ENCODE assay signal across 9 cellular contexts in genomic region chr17:43880420-43880991, GRCh38. TPM values are rescaled to one million over a fixed set of nuclear protein-coding genes. Genes with fewer than 3 reads are reported as not detected.
A peak's percentile ranks its signal among the peaks of the same experiment; 100 is the strongest.
DNase-seq lines count a peak whose midpoint lies in the region; ATAC-seq and TF ChIP-seq lines count a peak whose summit lies in the region.
"Had no signal": no experiment of that assay in that cellular context is flagged by ENCODE, and none has a peak within 500 bp of the region (broad histone marks: within the 10 kb centered on the region; RNA-seq: fewer than 3 reads in every experiment).

No MANE protein-coding gene starts in this region.

- no peaks in the 10 kb centered on the region for H3K4me1 Mint-ChIP-seq in activated T-cell treated with anti-CD3 and anti-CD28 coated beads, Interleukin-2, amount 50 U/mL, for 24 hours (ENCODE audit: low read depth)
- H3K4me1 Mint-ChIP-seq: activated naive CD4-positive, alpha-beta T cell treated with anti-CD3 and anti-CD28 coated beads, Interleukin-2, amount 50 U/mL, for 24 hours had no signal

- no peak overlapping the region for H3K27ac Mint-ChIP-seq in activated T-cell treated with anti-CD3 and anti-CD28 coated beads, Interleukin-2, amount 50 U/mL, for 24 hours
- H3K27ac Mint-ChIP-seq: activated naive CD4-positive, alpha-beta T cell treated with anti-CD3 and anti-CD28 coated beads, Interleukin-2, amount 50 U/mL, for 24 hours had no signal

- H3K4me1 ChIP-seq in gastrocnemius medialis: peaks cover 5 to 11% of the 10 kb centered on the region in 2 donors

- ATAC-seq in gastrocnemius medialis (peak; percentile 92 to 94), HG03280 (IDR thresholded peaks at IDR 0.05; ENCODE audit: unreplicated experiment) (no peak), HG02852 (IDR thresholded peaks at IDR 0.05; ENCODE audit: unreplicated experiment) (no peak)

- in situ Hi-C loops in gastrocnemius medialis (cut with MboI; ENCODE audit: low sequenced_read_pairs in 4 of 4): no loop called here

- H3K36me3 Mint-ChIP-seq in activated T-cell treated with anti-CD3 and anti-CD28 coated beads, Interleukin-2, amount 50 U/mL, for 24 hours (ENCODE audit: low read depth): no peaks in the 10 kb centered on the region
- H3K36me3 Mint-ChIP-seq: activated naive CD4-positive, alpha-beta T cell treated with anti-CD3 and anti-CD28 coated beads, Interleukin-2, amount 50 U/mL, for 24 hours had no signal

- DNase-seq in NCI-H524 (lab: John Stamatoyannopoulos, UW) (peak; percentile 22 to 67), NCI-H524 treated with DMSO at 0.1 percent for 48 hours (lab: John Stamatoyannopoulos, UW) (no peak), NCI-H748 treated with DMSO at 0.1 percent for 48 hours (lab: John Stamatoyannopoulos, UW) (peak; percentile 9), fibroblast of villous mesenchyme (ENCODE audit: low read depth) (peak; percentile 6), gastrocnemius medialis (peak; percentile 64 to 86)
- DNase-seq in activated T-cell treated with anti-CD3 and anti-CD28 coated beads, Interleukin-2, amount 50 U/mL, for 24 hours: peak; percentile 60

- H3K4me3 Mint-ChIP-seq in activated T-cell treated with anti-CD3 and anti-CD28 coated beads, Interleukin-2, amount 50 U/mL, for 24 hours: no peak overlapping the region
- H3K4me3 Mint-ChIP-seq: activated naive CD4-positive, alpha-beta T cell treated with anti-CD3 and anti-CD28 coated beads, Interleukin-2, amount 50 U/mL, for 24 hours had no signal

- H3K27ac ChIP-seq in gastrocnemius medialis: no peak overlapping the region

- H3K27me3 Mint-ChIP-seq in activated T-cell treated with anti-CD3 and anti-CD28 coated beads, Interleukin-2, amount 50 U/mL, for 24 hours: no peaks in the 10 kb centered on the region
- H3K27me3 Mint-ChIP-seq: activated naive CD4-positive, alpha-beta T cell treated with anti-CD3 and anti-CD28 coated beads, Interleukin-2, amount 50 U/mL, for 24 hours had no signal

- H3K9me3 Mint-ChIP-seq in activated T-cell treated with anti-CD3 and anti-CD28 coated beads, Interleukin-2, amount 50 U/mL, for 24 hours: no peaks in the 10 kb centered on the region
- H3K9me3 Mint-ChIP-seq: activated naive CD4-positive, alpha-beta T cell treated with anti-CD3 and anti-CD28 coated beads, Interleukin-2, amount 50 U/mL, for 24 hours had no signal

- no peaks in the 10 kb centered on the region for H3K36me3 ChIP-seq in gastrocnemius medialis

- no peak overlapping the region for H3K4me3 ChIP-seq in fibroblast of villous mesenchyme (ENCODE audit: low read depth, low read length)
- H3K4me3 ChIP-seq in gastrocnemius medialis: no peak overlapping the region

- intact Hi-C loops in gastrocnemius medialis (cut with DNase I; ENCODE audit: low total_unique reads): no loop called here

- no peaks in the 10 kb centered on the region for H3K27me3 ChIP-seq in gastrocnemius medialis

- TF ChIP-seq CTCF in fibroblast of villous mesenchyme (IDR thresholded peaks at IDR 0.05; ENCODE audit: insufficient read depth, low read depth, low read length) (peak; percentile 71), gastrocnemius medialis (IDR thresholded peaks at IDR 0.05 in 4 of 5, conservative IDR thresholded peaks at IDR 0.05 in 1 of 5) (peak; percentile 67 to 82 (median 79))

- TF ChIP-seq POLR2A in gastrocnemius medialis (IDR thresholded peaks at IDR 0.05): no peak

- no peaks in the 10 kb centered on the region for H3K9me3 ChIP-seq in gastrocnemius medialis

RNA-seq across cellular contexts. Expression of gene MPP2, which starts 26.8 kb away (rescaled TPM):
- total RNA-seq in fibroblast of villous mesenchyme (under 0.01 and 1.3 TPM in 2 replicates), gastrocnemius medialis (1 to 10 TPM in 2 of 4 donors, under 1 TPM in 1, not detected in 1; 0.39 to 3.2 (median 2.0) TPM)

RNA-seq across cellular contexts. Expression of gene CD300LG, which starts 33.5 kb away (rescaled TPM):
- total RNA-seq in fibroblast of villous mesenchyme: not detected in 2 replicates
- 10 to 100 TPM; 18.4 to 28.2 (median 20.8) TPM for total RNA-seq in gastrocnemius medialis

RNA-seq across cellular contexts. Expression of gene MPP3, which starts 47.6 kb away (rescaled TPM):
- total RNA-seq in fibroblast of villous mesenchyme (8.7 and 9.1 TPM in 2 replicates), gastrocnemius medialis (1 to 10 TPM in 2 of 4 donors, under 1 TPM in 2; 0.12 to 2.4 (median 1.1) TPM)

Comparison
In these comparisons a context has a peak if more than half of its experiments do, and no peak if none do; other contexts are left out.
1. ATAC-seq: peak in gastrocnemius medialis (2 of 2); none in HG03280 (single experiment) and HG02852 (single experiment).
2. RNA of gene CD300LG, which starts 33.5 kb away (total RNA-seq): 18.4 to 28.2 TPM in gastrocnemius medialis; not detected in fibroblast of villous mesenchyme; every median in the first group is over 10 times any median in the second.